6 cellular contexts compared by ENCODE assay signal in the genomic region with DNA sequence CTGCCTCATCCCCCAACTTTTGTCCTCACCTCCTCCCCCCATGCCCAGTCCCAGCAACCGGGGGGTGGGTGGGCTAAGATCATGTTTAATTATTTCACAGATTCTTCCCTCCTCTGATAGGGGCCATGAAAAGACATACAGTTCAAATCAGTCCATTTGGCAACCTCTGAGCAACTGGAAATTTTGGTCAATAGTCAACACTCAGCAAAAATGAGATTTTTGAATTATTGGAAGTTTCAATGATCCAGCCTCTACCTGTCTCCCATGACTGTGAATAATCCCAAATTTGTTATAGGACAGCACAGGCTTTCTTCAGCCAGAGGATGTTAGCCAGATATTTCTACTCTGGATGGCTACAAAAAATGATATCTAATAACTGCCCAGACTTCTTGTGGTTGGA.
"Had no signal": no experiment of that assay in that cellular context is flagged by ENCODE, and none has a peak within 500 bp of the region (broad histone marks: within the 10 kb centered on the region; RNA-seq: fewer than 3 reads in every experiment).

No MANE protein-coding gene starts in this region.

- DNase-seq: KBM-7, KG1 had no signal

- FAIRE-seq: HTR-8/SVneo, K562 had no signal

- H3K4me3 ChIP-seq: K562 had no signal

- H3K4me2 ChIP-seq: KMS-11 had no signal

- H3K9ac ChIP-seq: KMS-11 had no signal

- H3K27ac ChIP-seq: HL-60, KMS-11 had no signal

- ATAC-seq: K562 had no signal
